ENCODE assay signal across 8 cellular contexts in the genomic region with DNA sequence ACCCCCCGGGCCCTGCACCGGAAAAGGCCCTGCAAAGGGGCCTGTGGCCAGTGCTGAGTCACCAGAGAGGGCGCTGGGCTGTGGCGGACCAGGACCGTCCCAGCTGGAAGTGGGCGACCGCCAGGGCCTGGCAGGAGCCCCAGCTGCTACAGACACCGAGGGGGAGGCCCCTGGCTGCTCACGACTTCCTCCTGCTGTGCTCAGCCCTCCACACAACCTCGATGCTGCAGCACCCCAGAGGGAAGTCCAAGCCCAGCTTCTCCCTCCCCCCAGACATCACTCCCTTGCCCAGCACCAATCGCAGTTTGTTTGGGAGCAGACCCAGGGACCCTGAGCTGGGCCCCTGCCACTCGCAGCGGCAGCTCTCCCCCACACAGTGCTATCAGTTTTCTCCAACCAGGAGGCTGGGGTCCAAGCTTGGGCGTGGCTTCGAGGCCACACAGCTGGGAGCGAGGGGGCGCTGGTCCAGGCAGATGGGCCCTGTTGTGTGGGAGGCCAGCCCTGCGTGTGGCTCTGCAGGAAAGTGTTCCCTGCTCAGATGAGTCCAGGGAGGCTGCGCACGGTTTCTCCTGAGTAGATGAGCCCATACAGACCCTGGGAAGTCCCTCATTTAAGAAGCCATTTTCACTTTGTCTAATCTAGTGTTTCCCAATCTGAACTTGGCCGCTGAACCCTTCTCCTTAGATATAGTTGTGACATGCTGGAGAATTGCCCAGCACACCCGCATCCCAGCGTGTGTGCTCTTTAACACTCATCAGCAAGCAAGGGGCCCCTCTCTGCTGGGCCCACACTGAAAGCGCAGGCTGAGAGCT. TPM values are rescaled to one million over a fixed set of nuclear protein-coding genes. Genes with fewer than 3 reads are reported as not detected.
A peak's percentile ranks its signal among the peaks of the same experiment; 100 is the strongest.
DNase-seq lines count a peak whose midpoint lies in the region; ATAC-seq and TF ChIP-seq lines count a peak whose summit lies in the region.

No MANE protein-coding gene starts in this region.

- H3K36me3 Mint-ChIP-seq in progenitor cell of endocrine pancreas (ENCODE audit: insufficient read depth) = no peaks in the 10 kb centered on the region

- no peak overlapping the region for H3K4me3 ChIP-seq in Panc1 (ENCODE audit: low read depth in 2 of 2, low read length in 2 of 2)
- H3K4me3 ChIP-seq in right atrium auricular region = peak overlapping the region; percentile 12 to 29

- TF ChIP-seq POLR2A in GM18951 (IDR thresholded peaks at IDR 0.05; ENCODE audit: extremely low read depth, insufficient read depth, insufficient read length) = peak; percentile 36

- no peaks in the 10 kb centered on the region for H3K27me3 ChIP-seq in Panc1 (ENCODE audit: control insufficient read depth, insufficient read depth, low read length)
- no peaks in the 10 kb centered on the region for H3K27me3 ChIP-seq in right atrium auricular region

- in situ Hi-C loops in GM18951 (cut with MboI; ENCODE audit: low sequenced_read_pairs, unreplicated experiment) = no loop called here
- in situ Hi-C loops in Panc1 (cut with HindIII; ENCODE audit: low pct_unique_long_range_greater_than_20kb, low sequenced_read_pairs) = no loop called here

- peak; percentile 92 to 93 for DNase-seq in AML-193 (lab: John Stamatoyannopoulos, UW)
- no peak for DNase-seq in Panc1 (ENCODE audit: low read depth, low spot score)
- peak; percentile 87 for DNase-seq in amniotic epithelial cell (ENCODE audit: low read depth)
- peak; percentile 88 for DNase-seq in right atrium auricular region (ENCODE audit: low spot score)
- DNase-seq in progenitor cell of endocrine pancreas (ENCODE audit: low spot score, unreplicated experiment) = peak; percentile 41
- DNase-seq in cerebellar nuclear complex (lab: John Stamatoyannopoulos, UW) = no peak

- H3K36me3 ChIP-seq in Panc1 (ENCODE audit: control insufficient read depth, insufficient read depth, low read length) (no peaks in the 10 kb centered on the region), right atrium auricular region (peaks cover 6% of the 10 kb centered on the region)

- H3K4me1 Mint-ChIP-seq in progenitor cell of endocrine pancreas (ENCODE audit: low read depth) = peaks cover 20% of the 10 kb centered on the region

- H3K27ac ChIP-seq in Panc1 (ENCODE audit: low read length) (0 out of 2 replicates have a peak overlapping the region, but pooled peaks have one; percentile 39), right atrium auricular region (peak overlapping the region; percentile 63 to 84)

- ATAC-seq in HG03095 (IDR thresholded peaks at IDR 0.05; ENCODE audit: unreplicated experiment) = peak; percentile 44
- peak; percentile 42 for ATAC-seq in Panc1

- TF ChIP-seq CTCF in Panc1 (IDR thresholded peaks at IDR 0.05) (no peak; the same call in 1 of the 2 replicates), right atrium auricular region (IDR thresholded peaks at IDR 0.05) (peak in 1 of 2 donors; percentile 30), progenitor cell of endocrine pancreas (IDR thresholded peaks at IDR 0.05; ENCODE audit: unreplicated experiment) (peak; percentile 32)

- POLR2A ChIA-PET in Panc1 (lab: Charles Lee) = no interaction called here

- H3K9me3 ChIP-seq in Panc1 (ENCODE audit: control insufficient read depth, insufficient read depth, low read depth, low read length) = no peaks in the 10 kb centered on the region
- H3K9me3 ChIP-seq in right atrium auricular region = no peaks in the 10 kb centered on the region

- H3K4me3 Mint-ChIP-seq in progenitor cell of endocrine pancreas (ENCODE audit: low read depth) = peak overlapping the region; percentile 21

- H3K4me1 ChIP-seq in Panc1 (ENCODE audit: control insufficient read depth, insufficient read depth, low read length) (peaks cover 19% of the 10 kb centered on the region), right atrium auricular region (peaks cover 5 to 34% of the 10 kb centered on the region in 2 donors)

- intact Hi-C loops in Panc1 (cut with micrococcal nuclease; ENCODE audit: unreplicated experiment) = no loop called here

- no peaks in the 10 kb centered on the region for H3K9me3 Mint-ChIP-seq in progenitor cell of endocrine pancreas (ENCODE audit: low read depth)

- H3K27ac Mint-ChIP-seq in progenitor cell of endocrine pancreas = peak overlapping the region; percentile 88

- BruUV-seq in Panc1 (replicated peaks; lab: Mats Ljungman, UMichigan) = no TSS peak

- CTCF ChIA-PET in Panc1 (lab: Charles Lee) = interaction anchor here (0.6 to 1.1 kb wide), 3 partner anchors 8 to 51 kb away, joined by 3 read pairs; no protein-coding TSS in a partner anchor

- H3K27me3 Mint-ChIP-seq in progenitor cell of endocrine pancreas = no peaks in the 10 kb centered on the region

RNA-seq across cellular contexts. Expression of a gene that starts 5.6 kb away (rescaled TPM):
- total RNA-seq in Panc1 (2021; ENCODE audit: unreplicated experiment) (6.8 TPM), right atrium auricular region (1 to 10 TPM; 1.5 to 4.0 TPM), progenitor cell of endocrine pancreas (25.4 and 27.4 TPM in 2 replicates)
- 6.8 TPM for polyA plus RNA-seq in Panc1 (2012; ENCODE audit: insufficient read length)

RNA-seq across cellular contexts. Expression of a gene that starts 24.6 kb away (rescaled TPM):
- total RNA-seq in Panc1 (2021; ENCODE audit: unreplicated experiment) (17.6 TPM), right atrium auricular region (10 to 100 TPM; 15.7 to 32.0 TPM), progenitor cell of endocrine pancreas (16.8 and 17.7 TPM in 2 replicates)
- polyA plus RNA-seq in Panc1 (2012; ENCODE audit: insufficient read length) = 14.6 TPM

RNA-seq across cellular contexts. Expression of a gene that starts 25.3 kb away (rescaled TPM):
- total RNA-seq in Panc1 (2021; ENCODE audit: unreplicated experiment) (45.4 TPM), right atrium auricular region (10 to 100 TPM; 17.7 to 29.0 TPM), progenitor cell of endocrine pancreas (121 and 132 TPM in 2 replicates)
- polyA plus RNA-seq in Panc1 (2012; ENCODE audit: insufficient read length) = 42.9 TPM

RNA-seq across cellular contexts. Expression of a gene that starts 41.5 kb away (rescaled TPM):
- total RNA-seq in Panc1 (2021; ENCODE audit: unreplicated experiment) = 1,518 TPM
- polyA plus RNA-seq in Panc1 (2012; ENCODE audit: insufficient read length) = 2,763 TPM
- total RNA-seq in right atrium auricular region = 1,000 to 10,000 TPM in 1 of 2 donors, 100 to 1,000 TPM in 1; 584 to 1,958 TPM
- total RNA-seq in progenitor cell of endocrine pancreas = 0.81 TPM in 1 of 2 replicates, not detected in the other

RNA-seq across cellular contexts. Expression of a gene that starts 52.2 kb away (rescaled TPM):
- total RNA-seq in Panc1 (2021; ENCODE audit: unreplicated experiment) (32.7 TPM), right atrium auricular region (10 to 100 TPM; 17.8 to 24.7 TPM), progenitor cell of endocrine pancreas (16.4 and 17.1 TPM in 2 replicates)
- 37.2 TPM for polyA plus RNA-seq in Panc1 (2012; ENCODE audit: insufficient read length)

Comparison
In these comparisons a context has a peak if more than half of its experiments do, and no peak if none do; other contexts are left out.
1. DNase-seq: peak in AML-193 (2 of 2), amniotic epithelial cell (single experiment), right atrium auricular region (single experiment) and progenitor cell of endocrine pancreas (single experiment); none in Panc1 (single experiment) and cerebellar nuclear complex (0 of 2).
2. H3K4me3 ChIP-seq: peak in right atrium auricular region (2 of 2); none in Panc1 (0 of 2).